ENCODE assay signal across 18 cellular contexts in the genomic region with DNA sequence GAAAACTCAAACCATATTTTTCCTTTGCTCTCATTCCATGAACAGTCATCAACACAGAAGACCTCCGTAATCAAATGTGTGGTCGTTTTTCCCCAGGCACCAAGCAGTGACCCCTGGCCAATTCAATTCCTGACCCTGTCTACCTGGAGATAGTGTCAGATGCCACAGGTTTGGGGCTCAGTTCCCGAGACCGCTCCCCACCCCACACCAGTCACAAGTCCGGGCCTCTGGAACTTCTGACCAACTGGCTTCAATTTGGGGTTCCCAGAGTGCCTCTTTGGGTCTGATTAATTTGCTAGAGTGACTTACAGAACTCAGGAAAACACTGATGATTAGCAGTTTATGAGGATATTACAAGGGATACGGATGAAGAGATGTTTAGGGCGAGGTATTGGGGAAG. TPM values are rescaled to one million over a fixed set of nuclear protein-coding genes. Genes with fewer than 3 reads are reported as not detected.
DNase-seq lines count a peak whose midpoint lies in the region; ATAC-seq and TF ChIP-seq lines count a peak whose summit lies in the region.
"Had no signal": no experiment of that assay in that cellular context is flagged by ENCODE, and none has a peak within 500 bp of the region (broad histone marks: within the 10 kb centered on the region; RNA-seq: fewer than 3 reads in every experiment).

No MANE protein-coding gene starts in this region.

- peaks cover 11% of the 10 kb centered on the region for H3K36me3 Mint-ChIP-seq in activated CD8-positive, alpha-beta memory T cell treated with anti-CD3 and anti-CD28 coated beads, Interleukin-2, amount 10 ng/mL, durations not matched to agents 7 days and 5 days
- H3K36me3 Mint-ChIP-seq in effector memory CD8-positive, alpha-beta T cell (ENCODE audit: insufficient read depth): peaks cover 18% of the 10 kb centered on the region
- H3K36me3 Mint-ChIP-seq in T-helper 2 cell treated with Interferon-gamma antibody and Interleukin-4, amounts not matched to agents 5 μg/mL and 100 μg/mL, for 36 hours (ENCODE audit: low read depth): peaks cover 13% of the 10 kb centered on the region

- no peaks in the 10 kb centered on the region for H3K27me3 ChIP-seq in RWPE2 (ENCODE audit: insufficient read depth, poor library complexity, severe bottlenecking)
- no peaks in the 10 kb centered on the region for H3K27me3 ChIP-seq in skeletal muscle tissue (ENCODE audit: control insufficient read depth in 3 of 3, insufficient read depth in 3 of 3, low read length in 3 of 3)
- H3K27me3 ChIP-seq: body of pancreas, left lung, stomach had no signal

- peak overlapping the region; percentile 83 for H3K27ac Mint-ChIP-seq in activated CD8-positive, alpha-beta memory T cell treated with anti-CD3 and anti-CD28 coated beads, Interleukin-2, amount 10 ng/mL, durations not matched to agents 7 days and 5 days
- peak overlapping the region; percentile 76 to 84 for H3K27ac Mint-ChIP-seq in effector memory CD8-positive, alpha-beta T cell
- H3K27ac Mint-ChIP-seq in T-helper 2 cell treated with Interferon-gamma antibody and Interleukin-4, amounts not matched to agents 5 μg/mL and 100 μg/mL, for 36 hours: no peak overlapping the region

- H3K4me1 ChIP-seq in RWPE2 (ENCODE audit: insufficient read depth, poor library complexity, severe bottlenecking) (peaks cover 42% of the 10 kb centered on the region), skeletal muscle tissue (ENCODE audit: control insufficient read depth in 3 of 3, insufficient read depth in 3 of 3, low read length in 3 of 3) (peaks cover 70 to 83% (median 81%) of the 10 kb centered on the region in 3 donors)

- no peak for DNase-seq in activated CD8-positive, alpha-beta memory T cell treated with anti-CD3 and anti-CD28 coated beads, Interleukin-2, amount 10 ng/mL, durations not matched to agents 7 days and 5 days
- no peak for DNase-seq in activated CD8-positive, alpha-beta memory T cell treated with anti-CD3 and anti-CD28 coated beads, Interleukin-2, amount 50 U/mL, for 48 hours
- DNase-seq in RWPE2 (ENCODE audit: low spot score) (no peak), NCI-H2081 treated with DMSO at 0.1 percent for 48 hours (lab: John Stamatoyannopoulos, UW) (no peak), GM03348 (ENCODE audit: low spot score) (no peak)
- DNase-seq in effector memory CD8-positive, alpha-beta T cell: no peak
- DNase-seq in T-helper 2 cell treated with Interferon-gamma antibody and Interleukin-4, amounts not matched to agents 5 μg/mL and 100 μg/mL, for 36 hours (ENCODE audit: low spot score): no peak
- DNase-seq: activated CD4-positive, alpha-beta T cell treated with anti-CD3 and anti-CD28 coated beads, Interleukin-2, amount 50 U/mL, for 48 hours; activated effector memory CD4-positive, alpha-beta T cell treated with anti-CD3 and anti-CD28 coated beads, Interleukin-2, amount 50 U/mL, for 16 hours; body of pancreas; erythroblast; Kasumi-1; left lung; NCI-H1417; stomach had no signal

- no peaks in the 10 kb centered on the region for H3K27me3 Mint-ChIP-seq in activated CD8-positive, alpha-beta memory T cell treated with anti-CD3 and anti-CD28 coated beads, Interleukin-2, amount 10 ng/mL, durations not matched to agents 7 days and 5 days
- H3K27me3 Mint-ChIP-seq in effector memory CD8-positive, alpha-beta T cell: no peaks in the 10 kb centered on the region
- no peaks in the 10 kb centered on the region for H3K27me3 Mint-ChIP-seq in T-helper 2 cell treated with Interferon-gamma antibody and Interleukin-4, amounts not matched to agents 5 μg/mL and 100 μg/mL, for 36 hours (ENCODE audit: low read depth)

- H3K9ac ChIP-seq in skeletal muscle tissue (ENCODE audit: low read depth in 1 of 3, low read length in 3 of 3): no peak overlapping the region

- no peak for ATAC-seq in activated CD8-positive, alpha-beta memory T cell treated with anti-CD3 and anti-CD28 coated beads, Interleukin-2, amount 10 ng/mL, durations not matched to agents 7 days and 5 days
- no peak for ATAC-seq in RWPE2 (ENCODE audit: low read depth)
- ATAC-seq in effector memory CD8-positive, alpha-beta T cell (replicated peaks): no peak
- ATAC-seq: A549, body of pancreas, left lung, Panc1 had no signal

- H3K9me3 Mint-ChIP-seq in activated CD8-positive, alpha-beta memory T cell treated with anti-CD3 and anti-CD28 coated beads, Interleukin-2, amount 10 ng/mL, durations not matched to agents 7 days and 5 days (ENCODE audit: low read depth): no peaks in the 10 kb centered on the region
- no peaks in the 10 kb centered on the region for H3K9me3 Mint-ChIP-seq in effector memory CD8-positive, alpha-beta T cell
- no peaks in the 10 kb centered on the region for H3K9me3 Mint-ChIP-seq in T-helper 2 cell treated with Interferon-gamma antibody and Interleukin-4, amounts not matched to agents 5 μg/mL and 100 μg/mL, for 36 hours

- TF ChIP-seq CTCF in RWPE2 (IDR thresholded peaks at IDR 0.05; ENCODE audit: poor library complexity, severe bottlenecking): no peak

- CTCF ChIA-PET in activated CD8-positive, alpha-beta memory T cell treated with anti-CD3 and anti-CD28 coated beads, Interleukin-2, amount 10 ng/mL, durations not matched to agents 7 days and 5 days (lab: Charles Lee): interaction anchor here (2.0 kb wide), 1 partner anchor 41 kb away, joined by 5 read pairs; no protein-coding TSS in a partner anchor

- H3K36me3 ChIP-seq in RWPE2 (ENCODE audit: low read depth): no peaks in the 10 kb centered on the region; the same call in 1 of the 2 replicates
- no peaks in the 10 kb centered on the region for H3K36me3 ChIP-seq in skeletal muscle tissue (ENCODE audit: control insufficient read depth in 3 of 3, insufficient read depth in 3 of 3, low read length in 3 of 3)
- H3K36me3 ChIP-seq: left lung, stomach had no signal

- H3K27ac ChIP-seq in RWPE2 (ENCODE audit: poor library complexity, severe bottlenecking): peak overlapping the region; percentile 18
- H3K27ac ChIP-seq in skeletal muscle tissue (ENCODE audit: low read depth, low read length): peak overlapping the region; percentile 62
- H3K27ac ChIP-seq: body of pancreas had no signal

- H3K4me3 ChIP-seq in RWPE2 (ENCODE audit: severe bottlenecking): no peak overlapping the region
- H3K4me3 ChIP-seq in skeletal muscle tissue (ENCODE audit: low read length in 3 of 3): no peak overlapping the region
- H3K4me3 ChIP-seq: A549, body of pancreas, left lung, stomach had no signal

- no peak overlapping the region for H3K4me3 Mint-ChIP-seq in activated CD8-positive, alpha-beta memory T cell treated with anti-CD3 and anti-CD28 coated beads, Interleukin-2, amount 10 ng/mL, durations not matched to agents 7 days and 5 days
- no peak overlapping the region for H3K4me3 Mint-ChIP-seq in effector memory CD8-positive, alpha-beta T cell
- no peak overlapping the region for H3K4me3 Mint-ChIP-seq in T-helper 2 cell treated with Interferon-gamma antibody and Interleukin-4, amounts not matched to agents 5 μg/mL and 100 μg/mL, for 36 hours

- H3K4me1 Mint-ChIP-seq in activated CD8-positive, alpha-beta memory T cell treated with anti-CD3 and anti-CD28 coated beads, Interleukin-2, amount 10 ng/mL, durations not matched to agents 7 days and 5 days: peaks cover 94% of the 10 kb centered on the region
- peaks cover 76 to 90% of the 10 kb centered on the region in 2 donors for H3K4me1 Mint-ChIP-seq in effector memory CD8-positive, alpha-beta T cell (ENCODE audit: low read depth in 2 of 2)
- H3K4me1 Mint-ChIP-seq in T-helper 2 cell treated with Interferon-gamma antibody and Interleukin-4, amounts not matched to agents 5 μg/mL and 100 μg/mL, for 36 hours (ENCODE audit: low read depth): peaks cover 83% of the 10 kb centered on the region

- H3K9me3 ChIP-seq in RWPE2 (ENCODE audit: severe bottlenecking): no peaks in the 10 kb centered on the region
- H3K9me3 ChIP-seq in skeletal muscle tissue (ENCODE audit: control insufficient read depth in 3 of 3, low read length in 3 of 3): no peaks in the 10 kb centered on the region
- H3K9me3 ChIP-seq: A549, body of pancreas, left lung, stomach had no signal

RNA-seq across cellular contexts. Expression of a gene that starts 6.0 kb away (rescaled TPM):
- total RNA-seq in activated CD8-positive, alpha-beta memory T cell treated with anti-CD3 and anti-CD28 coated beads, Interleukin-2, amount 10 ng/mL, durations not matched to agents 7 days and 5 days: 10 to 100 TPM; 74.5 to 83.1 TPM
- total RNA-seq in skeletal muscle tissue: 161 TPM
